Comparison of ENCODE assay signal across 1 cellular context in genomic region chr16:30609928-30610839, GRCh38.
TF ChIP-seq lines count a peak whose summit lies in the region.

Gene ZNF689, minus strand, starts transcription at chr16:30610389. Its CDS starts 348 bp downstream, at chr16:30610041.

TF ChIP-seq in HepG2, 621 proteins besides CTCF, POLR2A, EP300 and RAD21 (continued from another document and continues in another):
- 0 out of 2 replicates have a peak, but pooled peaks have one; percentile 78 for TF ChIP-seq MLXIP (CRISPR knock-in tag; IDR thresholded peaks at IDR 0.05; ENCODE audit: borderline replicate concordance)
- no peak for TF ChIP-seq SMARCE1 (IDR thresholded peaks at IDR 0.05; ENCODE audit: borderline replicate concordance)
- peak; percentile 97; the same call in 1 of the 2 replicates for TF ChIP-seq ZNF337 (CRISPR knock-in tag; IDR thresholded peaks at IDR 0.05; ENCODE audit: borderline replicate concordance, low read depth)
- TF ChIP-seq, protein P1, sequence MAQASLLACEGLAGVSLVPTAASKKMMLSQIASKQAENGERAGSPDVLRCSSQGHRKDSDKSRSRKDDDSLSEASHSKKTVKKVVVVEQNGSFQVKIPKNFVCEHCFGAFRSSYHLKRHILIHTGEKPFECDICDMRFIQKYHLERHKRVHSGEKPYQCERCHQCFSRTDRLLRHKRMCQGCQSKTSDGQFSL (CRISPR knock-in tag; IDR thresholded peaks at IDR 0.05), result no peak; the same call in none of the 2 replicates
- no peak; the same call in 1 of the 2 replicates for TF ChIP-seq SNAPC2 (CRISPR knock-in tag; IDR thresholded peaks at IDR 0.05)
- peak; percentile 73 for TF ChIP-seq NFAT5 (CRISPR knock-in tag; IDR thresholded peaks at IDR 0.05)
- no peak for TF ChIP-seq ZNF549 (CRISPR knock-in tag; IDR thresholded peaks at IDR 0.05)
- peak; percentile 93 for TF ChIP-seq ZBTB7B (CRISPR knock-in tag; IDR thresholded peaks at IDR 0.05)
- TF ChIP-seq MYPOP (CRISPR knock-in tag; IDR thresholded peaks at IDR 0.05), result peak; percentile 97
- peak; percentile 82 for TF ChIP-seq HDAC2 (CRISPR knock-in tag; IDR thresholded peaks at IDR 0.05)
- TF ChIP-seq ZNF710 (CRISPR knock-in tag; IDR thresholded peaks at IDR 0.05; ENCODE audit: borderline replicate concordance), result peak; percentile 74
- TF ChIP-seq SMAD1 (CRISPR knock-in tag; IDR thresholded peaks at IDR 0.05; ENCODE audit: borderline replicate concordance, low read depth), result no peak
- 0 out of 2 replicates have a peak, but pooled peaks have one; percentile 12 for TF ChIP-seq ZNF550 (CRISPR knock-in tag; IDR thresholded peaks at IDR 0.05; ENCODE audit: borderline replicate concordance)
- peak; percentile 83; the same call in 1 of the 2 replicates for TF ChIP-seq SMAD3 (CRISPR knock-in tag; IDR thresholded peaks at IDR 0.05)
- TF ChIP-seq, protein P2, sequence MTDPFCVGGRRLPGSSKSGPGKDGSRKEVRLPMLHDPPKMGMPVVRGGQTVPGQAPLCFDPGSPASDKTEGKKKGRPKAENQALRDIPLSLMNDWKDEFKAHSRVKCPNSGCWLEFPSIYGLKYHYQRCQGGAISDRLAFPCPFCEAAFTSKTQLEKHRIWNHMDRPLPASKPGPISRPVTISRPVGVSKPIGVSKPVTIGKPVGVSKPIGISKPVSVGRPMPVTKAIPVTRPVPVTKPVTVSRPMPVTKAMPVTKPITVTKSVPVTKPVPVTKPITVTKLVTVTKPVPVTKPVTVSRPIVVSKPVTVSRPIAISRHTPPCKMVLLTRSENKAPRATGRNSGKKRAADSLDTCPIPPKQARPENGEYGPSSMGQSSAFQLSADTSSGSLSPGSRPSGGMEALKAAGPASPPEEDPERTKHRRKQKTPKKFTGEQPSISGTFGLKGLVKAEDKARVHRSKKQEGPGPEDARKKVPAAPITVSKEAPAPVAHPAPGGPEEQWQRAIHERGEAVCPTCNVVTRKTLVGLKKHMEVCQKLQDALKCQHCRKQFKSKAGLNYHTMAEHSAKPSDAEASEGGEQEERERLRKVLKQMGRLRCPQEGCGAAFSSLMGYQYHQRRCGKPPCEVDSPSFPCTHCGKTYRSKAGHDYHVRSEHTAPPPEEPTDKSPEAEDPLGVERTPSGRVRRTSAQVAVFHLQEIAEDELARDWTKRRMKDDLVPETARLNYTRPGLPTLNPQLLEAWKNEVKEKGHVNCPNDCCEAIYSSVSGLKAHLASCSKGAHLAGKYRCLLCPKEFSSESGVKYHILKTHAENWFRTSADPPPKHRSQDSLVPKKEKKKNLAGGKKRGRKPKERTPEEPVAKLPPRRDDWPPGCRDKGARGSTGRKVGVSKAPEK (CRISPR knock-in tag; IDR thresholded peaks at IDR 0.05; ENCODE audit: borderline replicate concordance), result peak; percentile 92; the same call in 1 of the 2 replicates
- TF ChIP-seq ZNF460 (CRISPR knock-in tag; IDR thresholded peaks at IDR 0.05; ENCODE audit: borderline replicate concordance), result no peak; the same call in 1 of the 2 replicates
- no peak for TF ChIP-seq SRSF9 (IDR thresholded peaks at IDR 0.05; ENCODE audit: borderline replicate concordance, insufficient read depth, low read depth, low read length, poor library complexity, severe bottlenecking)
- no peak for TF ChIP-seq ZNF382 (CRISPR knock-in tag; IDR thresholded peaks at IDR 0.05; ENCODE audit: borderline replicate concordance)
- TF ChIP-seq U2AF2 (IDR thresholded peaks at IDR 0.05; ENCODE audit: low read depth, low read length), result no peak
- peak; percentile 37; the same call in 1 of the 2 replicates for TF ChIP-seq ZNF782 (CRISPR knock-in tag; IDR thresholded peaks at IDR 0.05; ENCODE audit: borderline replicate concordance)
- peak; percentile 93 for TF ChIP-seq ARID4A (CRISPR knock-in tag; IDR thresholded peaks at IDR 0.05; ENCODE audit: borderline replicate concordance)
- peak; percentile 91 for TF ChIP-seq GFI1 (CRISPR knock-in tag; IDR thresholded peaks at IDR 0.05; ENCODE audit: borderline replicate concordance)
- TF ChIP-seq ZKSCAN5 (CRISPR knock-in tag; IDR thresholded peaks at IDR 0.05), result no peak
- peak; percentile 80; the same call in 1 of the 2 replicates for TF ChIP-seq ZFP36L1 (CRISPR knock-in tag; IDR thresholded peaks at IDR 0.05)
- peak; percentile 73 for TF ChIP-seq ZNF264 (CRISPR knock-in tag; IDR thresholded peaks at IDR 0.05)
- peak; percentile 93 for TF ChIP-seq ZNF891 (CRISPR knock-in tag; IDR thresholded peaks at IDR 0.05)
- no peak for TF ChIP-seq ZNF484 (CRISPR knock-in tag; IDR thresholded peaks at IDR 0.05; ENCODE audit: borderline replicate concordance, low read depth)
- TF ChIP-seq PAWR (CRISPR knock-in tag; IDR thresholded peaks at IDR 0.05; ENCODE audit: borderline replicate concordance), result no peak; the same call in 1 of the 2 replicates
- peak; percentile 94 for TF ChIP-seq KMT2A (CRISPR knock-in tag; IDR thresholded peaks at IDR 0.05)
- TF ChIP-seq WIZ (CRISPR knock-in tag; IDR thresholded peaks at IDR 0.05), result peak; percentile 93
- 0 out of 2 replicates have a peak, but pooled peaks have one; percentile 7 for TF ChIP-seq PBX2 (CRISPR knock-in tag; IDR thresholded peaks at IDR 0.05)
- peak; percentile 94 for TF ChIP-seq ZNF75D (CRISPR knock-in tag; IDR thresholded peaks at IDR 0.05; ENCODE audit: borderline replicate concordance)
- peak; percentile 95; the same call in 1 of the 2 replicates for TF ChIP-seq MTF1 (CRISPR knock-in tag; IDR thresholded peaks at IDR 0.05)
- TF ChIP-seq FOSL1 (CRISPR knock-in tag; IDR thresholded peaks at IDR 0.05; ENCODE audit: borderline replicate concordance), result 0 out of 2 replicates have a peak, but pooled peaks have one; percentile 24
- peak; percentile 89; the same call in 1 of the 2 replicates for TF ChIP-seq NKX3-1 (CRISPR knock-in tag; IDR thresholded peaks at IDR 0.05)
